Comparison of ENCODE assay signal across 1 cellular context in genomic region chr7:154676033-154676421, GRCh38.
TF ChIP-seq lines count a peak whose summit lies in the region.

No MANE protein-coding gene starts in this region.

TF ChIP-seq in K562, 482 proteins besides CTCF, POLR2A, EP300 and RAD21 (continued from another document):
- TF ChIP-seq CUX1 (CRISPR knock-in tag; IDR thresholded peaks at IDR 0.05) = 0 out of 2 replicates have a peak, but pooled peaks have one; percentile 19
- TF ChIP-seq SAP30 (IDR thresholded peaks at IDR 0.05; ENCODE audit: borderline replicate concordance, insufficient read depth, low read depth, low read length, poor library complexity, severe bottlenecking) = peak; percentile 56
